1 cellular context compared by ENCODE assay signal in genomic region chr6:112008482-112008881, GRCh38.
TF ChIP-seq lines count a peak whose summit lies in the region.

No MANE protein-coding gene starts in this region.

TF ChIP-seq in IMR-90, 13 proteins besides CTCF, POLR2A, EP300 and RAD21:
- no peak for TF ChIP-seq USF2 (IDR thresholded peaks at IDR 0.05; ENCODE audit: low read depth, low read length)
